ENCODE assay signal across 15 cellular contexts in genomic region chr14:54579606-54580005, GRCh38. TPM values are rescaled to one million over a fixed set of nuclear protein-coding genes. Genes with fewer than 3 reads are reported as not detected.
DNase-seq lines count a peak whose midpoint lies in the region; ATAC-seq and TF ChIP-seq lines count a peak whose summit lies in the region.
"Had no signal": no experiment of that assay in that cellular context is flagged by ENCODE, and none has a peak within 500 bp of the region (broad histone marks: within the 10 kb centered on the region; RNA-seq: fewer than 3 reads in every experiment).

No MANE protein-coding gene starts in this region.

- no peak for TF ChIP-seq CTCF in AG10803 (conservative IDR thresholded peaks at IDR 0.05; ENCODE audit: low read length)
- TF ChIP-seq CTCF in fibroblast of pulmonary artery (IDR thresholded peaks at IDR 0.05; ENCODE audit: low read length, missing control alignments), result no peak
- TF ChIP-seq CTCF in lower lobe of right lung (IDR thresholded peaks at IDR 0.05), result no peak

- H3K9me3 Mint-ChIP-seq in activated CD4-positive, alpha-beta memory T cell treated with anti-CD3 and anti-CD28 coated beads, Interleukin-2, amount 10 ng/mL, durations not matched to agents 7 days and 5 days, result no peaks in the 10 kb centered on the region
- H3K9me3 Mint-ChIP-seq: activated B cell treated with CpG ODN at 0.5 μM for 24 hours; activated naive CD4-positive, alpha-beta T cell treated with anti-CD3 and anti-CD28 coated beads, Interleukin-2, amount 50 U/mL, for 72 hours had no signal

- H3K27ac ChIP-seq in lower lobe of right lung, result no peak overlapping the region
- H3K27ac ChIP-seq: colonic mucosa, parathyroid adenoma, SK-N-MC had no signal

- peaks cover 5% of the 10 kb centered on the region for H3K4me1 ChIP-seq in lower lobe of right lung
- H3K4me1 ChIP-seq: colonic mucosa, parathyroid adenoma had no signal

- no peaks in the 10 kb centered on the region for H3K9me3 ChIP-seq in lower lobe of right lung
- H3K9me3 ChIP-seq: colonic mucosa had no signal

- H3K4me3 Mint-ChIP-seq in activated CD4-positive, alpha-beta memory T cell treated with anti-CD3 and anti-CD28 coated beads, Interleukin-2, amount 10 ng/mL, durations not matched to agents 7 days and 5 days, result no peak overlapping the region
- H3K4me3 Mint-ChIP-seq: activated B cell treated with CpG ODN at 0.5 μM for 24 hours had no signal

- DNase-seq in AG10803 (ENCODE audit: low read depth) (peak; percentile 68), SK-MEL-5 (ENCODE audit: low read depth, low spot score) (peak; percentile 46), fibroblast of pulmonary artery (ENCODE audit: low read depth) (peak; percentile 83), lower lobe of right lung (no peak), anterior cingulate cortex (lab: John Stamatoyannopoulos, UW) (no peak), DMS53 (lab: John Stamatoyannopoulos, UW) (no peak)
- DNase-seq in activated CD4-positive, alpha-beta memory T cell treated with anti-CD3 and anti-CD28 coated beads, Interleukin-2, amount 10 ng/mL, durations not matched to agents 7 days and 5 days, result no peak
- DNase-seq: activated B cell treated with CpG ODN at 0.5 μM for 24 hours; activated CD8-positive, alpha-beta memory T cell treated with anti-CD3 and anti-CD28 coated beads, Interleukin-2, amount 50 U/mL, for 4 hours; colonic mucosa; NK-92 treated with Interleukin-12 subunit alpha and Interleukin-12 subunit beta, amount 100 ng/mL, for 24 hours had no signal

- no peaks in the 10 kb centered on the region for H3K27me3 ChIP-seq in lower lobe of right lung (ENCODE audit: low read depth)
- H3K27me3 ChIP-seq: colonic mucosa had no signal

- CTCF ChIA-PET in activated CD4-positive, alpha-beta memory T cell treated with anti-CD3 and anti-CD28 coated beads, Interleukin-2, amount 10 ng/mL, durations not matched to agents 7 days and 5 days (lab: Charles Lee), result interaction anchor here (0.8 kb wide), 1 partner anchor 111 kb away, joined by 3 read pairs; no protein-coding TSS in a partner anchor

- POLR2A ChIA-PET in activated CD4-positive, alpha-beta memory T cell treated with anti-CD3 and anti-CD28 coated beads, Interleukin-2, amount 10 ng/mL, durations not matched to agents 7 days and 5 days (lab: Charles Lee), result no interaction called here

- ATAC-seq in lower lobe of right lung, result peak; percentile 76 to 79
- no peak for ATAC-seq in HG03457 (IDR thresholded peaks at IDR 0.05; ENCODE audit: unreplicated experiment)
- ATAC-seq: activated naive CD4-positive, alpha-beta T cell treated with anti-CD3 and anti-CD28 coated beads, Interleukin-2, amount 50 U/mL, for 72 hours had no signal

- H3K4me3 ChIP-seq in AG10803 (ENCODE audit: low read length) (no peak overlapping the region), fibroblast of pulmonary artery (replicated peaks; ENCODE audit: low read depth, low read length) (no peak overlapping the region), lower lobe of right lung (no peak overlapping the region)
- H3K4me3 ChIP-seq: colonic mucosa, SK-N-MC had no signal

- no peaks in the 10 kb centered on the region for H3K36me3 Mint-ChIP-seq in activated CD4-positive, alpha-beta memory T cell treated with anti-CD3 and anti-CD28 coated beads, Interleukin-2, amount 10 ng/mL, durations not matched to agents 7 days and 5 days (ENCODE audit: low read depth)

- H3K27me3 Mint-ChIP-seq in activated CD4-positive, alpha-beta memory T cell treated with anti-CD3 and anti-CD28 coated beads, Interleukin-2, amount 10 ng/mL, durations not matched to agents 7 days and 5 days, result peaks cover 10% of the 10 kb centered on the region
- H3K27me3 Mint-ChIP-seq: activated B cell treated with CpG ODN at 0.5 μM for 24 hours had no signal

- H3K27ac Mint-ChIP-seq in activated CD4-positive, alpha-beta memory T cell treated with anti-CD3 and anti-CD28 coated beads, Interleukin-2, amount 10 ng/mL, durations not matched to agents 7 days and 5 days, result no peak overlapping the region
- H3K27ac Mint-ChIP-seq: activated B cell treated with CpG ODN at 0.5 μM for 24 hours; activated naive CD4-positive, alpha-beta T cell treated with anti-CD3 and anti-CD28 coated beads, Interleukin-2, amount 50 U/mL, for 72 hours had no signal

- intact Hi-C loops in lower lobe of right lung (cut with DNase I), result no loop called here

- no peaks in the 10 kb centered on the region for H3K4me1 Mint-ChIP-seq in activated CD4-positive, alpha-beta memory T cell treated with anti-CD3 and anti-CD28 coated beads, Interleukin-2, amount 10 ng/mL, durations not matched to agents 7 days and 5 days
- H3K4me1 Mint-ChIP-seq: activated B cell treated with CpG ODN at 0.5 μM for 24 hours had no signal

- no peaks in the 10 kb centered on the region for H3K36me3 ChIP-seq in lower lobe of right lung
- H3K36me3 ChIP-seq: colonic mucosa had no signal

- in situ Hi-C loops in SK-MEL-5 (cut with HindIII; ENCODE audit: low pct_unique_long_range_greater_than_20kb, low sequenced_read_pairs), result no loop called here

RNA-seq across cellular contexts. Expression of gene SAMD4A, which starts 12.7 kb away (rescaled TPM):
- 16.2 and 18.0 TPM in 2 replicates for total RNA-seq in SK-MEL-5 (2014; rRNA removed; shearing (Covaris generic))
- polyA plus RNA-seq in SK-MEL-5 (2015; cell fraction: cytosol; rRNA removed), result 11.5 and 21.7 TPM in 2 replicates
- polyA plus RNA-seq in SK-MEL-5 (2015; cell fraction: nucleus; rRNA removed), result 32.7 and 55.1 TPM in 2 replicates
- total RNA-seq in lower lobe of right lung, result 30.6 TPM
- total RNA-seq in activated CD4-positive, alpha-beta memory T cell treated with anti-CD3 and anti-CD28 coated beads, Interleukin-2, amount 10 ng/mL, durations not matched to agents 7 days and 5 days, result 1 to 10 TPM; 1.0 to 1.2 TPM

Comparison
In these comparisons a context has a peak if more than half of its experiments do, and no peak if none do; other contexts are left out.
1. DNase-seq: peak in AG10803 (single experiment), SK-MEL-5 (single experiment) and fibroblast of pulmonary artery (single experiment); none in lower lobe of right lung (single experiment), activated CD4-positive, alpha-beta memory T cell treated with anti-CD3 and anti-CD28 coated beads, Interleukin-2, amount 10 ng/mL, durations not matched to agents 7 days and 5 days (single experiment), anterior cingulate cortex (0 of 58) and DMS53 (single experiment).